10 cellular contexts compared by ENCODE assay signal in the genomic region with DNA sequence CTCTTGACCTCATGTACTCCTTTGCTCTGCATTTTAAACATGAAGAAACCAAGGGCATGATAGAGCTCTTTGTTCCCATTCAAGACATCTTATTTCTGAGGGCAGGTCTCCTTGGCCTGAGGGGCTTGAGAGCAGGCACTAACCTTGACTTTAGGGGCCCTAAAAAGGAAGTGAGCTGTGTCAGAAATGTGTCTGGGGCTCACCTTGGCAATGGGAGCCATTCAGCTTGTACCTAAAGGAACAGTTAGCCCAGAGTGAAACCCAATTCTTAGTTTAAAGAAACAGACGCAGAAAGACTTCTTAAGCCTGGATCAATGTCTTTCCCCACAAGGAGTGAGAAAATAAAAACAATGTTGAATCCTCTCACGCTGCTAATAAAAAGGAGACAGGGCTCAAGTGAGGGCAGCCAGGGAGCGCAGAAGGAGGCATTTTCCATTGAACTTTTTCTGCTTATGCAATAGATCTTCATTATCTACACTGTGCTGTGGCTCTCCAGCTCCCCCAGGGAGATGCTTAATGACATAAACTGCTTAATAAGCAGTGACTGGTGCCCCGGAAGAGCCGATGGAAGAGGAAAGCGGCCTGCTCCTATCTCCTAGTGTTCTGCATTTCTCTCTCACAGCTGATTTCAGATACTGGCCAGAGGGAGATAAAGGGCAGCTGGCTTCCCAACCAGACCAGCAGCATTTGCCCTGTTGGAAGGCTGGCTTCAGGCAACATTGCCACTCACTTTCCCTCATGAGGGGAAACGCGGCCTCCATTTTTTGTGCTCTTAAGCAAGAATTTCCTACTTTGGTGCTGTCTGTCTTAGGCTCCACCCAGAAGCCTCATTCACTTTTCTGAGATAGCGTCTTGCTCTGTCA.
DNase-seq lines count a peak whose midpoint lies in the region; ATAC-seq and TF ChIP-seq lines count a peak whose summit lies in the region.
"Had no signal": no experiment of that assay in that cellular context is flagged by ENCODE, and none has a peak within 500 bp of the region (broad histone marks: within the 10 kb centered on the region; RNA-seq: fewer than 3 reads in every experiment).

No MANE protein-coding gene starts in this region.

- H3K36me3 ChIP-seq in OCI-LY7 (ENCODE audit: insufficient read depth, low read length) (no peaks in the 10 kb centered on the region), tibial nerve (no peaks in the 10 kb centered on the region), mammary epithelial cell (ENCODE audit: insufficient read depth, low read length) (no peaks in the 10 kb centered on the region)

- ATAC-seq in sciatic nerve (peak; percentile 78), GM18517 (IDR thresholded peaks at IDR 0.05; ENCODE audit: unreplicated experiment) (no peak)

- DNase-seq in NCI-H1417 (lab: John Stamatoyannopoulos, UW) (peak in 2 of 3 experiments; percentile 35 to 54), NCI-H1417 treated with DMSO at 0.1 percent for 48 hours (lab: John Stamatoyannopoulos, UW) (no peak), OCI-LY7 (ENCODE audit: low spot score) (no peak), inferior parietal cortex (ENCODE audit: extremely low spot score) (peak; percentile 8), sciatic nerve (ENCODE audit: low spot score) (no peak), tibial nerve (ENCODE audit: low spot score in 2 of 2) (no peak), mammary epithelial cell (no peak)
- DNase-seq: naive B cell, T-helper 9 cell had no signal

- no peak overlapping the region for H3K4me2 ChIP-seq in OCI-LY7 (ENCODE audit: low read length)
- H3K4me2 ChIP-seq in mammary epithelial cell (ENCODE audit: insufficient read depth, low read depth, low read length), result no peak overlapping the region

- H3K4me3 ChIP-seq in OCI-LY7 (ENCODE audit: low read depth, low read length, poor library complexity, severe bottlenecking) (no peak overlapping the region), tibial nerve (no peak overlapping the region), mammary epithelial cell (replicated peaks in 1 of 3; ENCODE audit: insufficient read depth in 1 of 3, low read depth in 2 of 3, low read length in 3 of 3) (no peak overlapping the region)

- TF ChIP-seq CTCF in OCI-LY7 (conservative IDR thresholded peaks at IDR 0.05; ENCODE audit: low read length) (no peak), tibial nerve (IDR thresholded peaks at IDR 0.05) (no peak), mammary epithelial cell (conservative IDR thresholded peaks at IDR 0.05 in 1 of 2, IDR thresholded peaks at IDR 0.05 in 1 of 2; ENCODE audit: extremely low read depth in 1 of 2, insufficient read depth in 1 of 2, low read depth in 1 of 2, low read length in 2 of 2) (no peak)

- WGBS in tibial nerve, 2 donors, result 51 to 61% methylated on average over 9 of the region's 9 CpGs
- 95% methylated on average over 9 of the region's 9 CpGs for WGBS in mammary epithelial cell (ENCODE audit: low coverage, missing lambda C conversion rate)

- no peaks in the 10 kb centered on the region for H4K20me1 ChIP-seq in OCI-LY7 (ENCODE audit: insufficient read depth, low read length)
- no peaks in the 10 kb centered on the region for H4K20me1 ChIP-seq in mammary epithelial cell (ENCODE audit: insufficient read depth, low read length)

- peak overlapping the region; percentile 98 for H2AFZ ChIP-seq in OCI-LY7 (ENCODE audit: low read length)
- no peak overlapping the region for H2AFZ ChIP-seq in mammary epithelial cell (ENCODE audit: low read depth, low read length)

- no peaks in the 10 kb centered on the region for H3K27me3 ChIP-seq in tibial nerve
- H3K27me3 ChIP-seq in mammary epithelial cell (ENCODE audit: insufficient read depth, low read length), result no peaks in the 10 kb centered on the region

- intact Hi-C loops in OCI-LY7 (cut with micrococcal nuclease; ENCODE audit: unreplicated experiment), result no loop called here
- intact Hi-C loops in sciatic nerve (cut with DNase I), result no loop called here
- intact Hi-C loops in mammary epithelial cell (cut with micrococcal nuclease), result no loop called here

- no peaks in the 10 kb centered on the region for H3K9me2 ChIP-seq in OCI-LY7 (ENCODE audit: insufficient read depth, low read length)

- dilution Hi-C loops in mammary epithelial cell (cut with HindIII; ENCODE audit: low sequenced_read_pairs), result no loop called here

- H3K27ac ChIP-seq in OCI-LY7 (ENCODE audit: low read depth, low read length, poor library complexity, severe bottlenecking), result peak overlapping the region; percentile 14
- no peak overlapping the region for H3K27ac ChIP-seq in tibial nerve
- no peak overlapping the region for H3K27ac ChIP-seq in mammary epithelial cell (ENCODE audit: insufficient read depth, low read depth, low read length)

- CTCF ChIA-PET in OCI-LY7 (lab: Charles Lee; ENCODE audit: unreplicated experiment) (no interaction called here), mammary epithelial cell (lab: Charles Lee; ENCODE audit: low non-redundant PET) (no interaction called here)

- in situ Hi-C loops in mammary epithelial cell (cut with MboI; ENCODE audit: low sequenced_read_pairs in 2 of 2), result no loop called here

- H3K9ac ChIP-seq in mammary epithelial cell (ENCODE audit: insufficient read depth, low read length), result no peak overlapping the region

- peaks cover 35% of the 10 kb centered on the region for H3K4me1 ChIP-seq in OCI-LY7 (ENCODE audit: insufficient read depth, low read length, poor library complexity, severe bottlenecking)
- H3K4me1 ChIP-seq in tibial nerve, result peaks cover 0 to 5% (median 0%) of the 10 kb centered on the region in 4 donors
- H3K4me1 ChIP-seq in mammary epithelial cell (ENCODE audit: insufficient read depth, low read length), result no peaks in the 10 kb centered on the region

- no peak for TF ChIP-seq POLR2A in tibial nerve (IDR thresholded peaks at IDR 0.05)

- no TSS peak for BruUV-seq in OCI-LY7 (replicated peaks; lab: Mats Ljungman, UMichigan)
- no TSS peak for BruUV-seq in mammary epithelial cell (replicated peaks; lab: Mats Ljungman, UMichigan)

- H3K9me3 ChIP-seq in OCI-LY7 (ENCODE audit: low read length), result no peaks in the 10 kb centered on the region
- no peaks in the 10 kb centered on the region for H3K9me3 ChIP-seq in tibial nerve
- no peaks in the 10 kb centered on the region for H3K9me3 ChIP-seq in mammary epithelial cell (replicated peaks; ENCODE audit: insufficient read depth, low read length)

- no peaks in the 10 kb centered on the region for H3K79me2 ChIP-seq in OCI-LY7 (ENCODE audit: insufficient read depth, low read depth, low read length)
- no peaks in the 10 kb centered on the region for H3K79me2 ChIP-seq in mammary epithelial cell (ENCODE audit: insufficient read depth, low read length)

- no peak for TF ChIP-seq EP300 in tibial nerve (IDR thresholded peaks at IDR 0.05)

- POLR2A ChIA-PET in OCI-LY7 (lab: Charles Lee), result interaction anchor here (0.9 kb wide), 1 partner anchor 16 kb away, joined by 3 read pairs; no protein-coding TSS in a partner anchor

Comparison
In these comparisons a context has a peak if more than half of its experiments do, and no peak if none do; other contexts are left out.
1. DNase-seq: peak in NCI-H1417 (2 of 3) and inferior parietal cortex (single experiment); none in NCI-H1417 treated with DMSO at 0.1 percent for 48 hours (single experiment), OCI-LY7 (single experiment), sciatic nerve (single experiment), tibial nerve (0 of 2) and mammary epithelial cell (single experiment).